In the genomic region with DNA sequence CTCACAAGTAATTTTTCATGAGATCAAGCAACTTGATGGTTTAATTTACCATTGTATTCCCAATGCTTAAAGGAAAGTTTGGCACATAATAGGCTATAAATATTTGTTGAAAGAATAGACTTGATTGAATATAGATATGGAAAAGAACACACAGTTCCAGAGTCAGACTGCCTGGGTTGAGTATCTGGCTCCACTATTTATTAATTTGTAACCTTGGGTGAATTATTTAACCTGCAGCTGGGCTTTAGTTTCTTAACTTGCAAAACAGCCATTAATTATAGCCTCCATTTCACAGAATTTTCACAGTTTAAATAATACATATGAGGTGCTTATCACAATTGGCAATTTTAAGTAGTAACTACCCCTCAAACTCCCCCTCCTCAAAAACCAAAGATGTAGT, we compare ENCODE assay signal across 24 cellular contexts.
"Had no signal": no experiment of that assay in that cellular context is flagged by ENCODE, and none has a peak within 500 bp of the region (broad histone marks: within the 10 kb centered on the region; RNA-seq: fewer than 3 reads in every experiment).

No MANE protein-coding gene starts in this region.

- ATAC-seq: activated CD8-positive, alpha-beta memory T cell treated with anti-CD3 and anti-CD28 coated beads, Interleukin-2, amount 10 ng/mL, durations not matched to agents 7 days and 5 days; T-helper 17 cell had no signal

- DNase-seq: activated B cell treated with CpG ODN at 0.5 μM for 24 hours; activated CD4-positive, alpha-beta T cell treated with anti-CD3 and anti-CD28 coated beads for 1 hour; activated CD4-positive, alpha-beta T cell treated with anti-CD3 and anti-CD28 coated beads, Interleukin-2, amount 10 ng/mL, durations not matched to agents 24 days and 14 days; activated CD4-positive, alpha-beta T cell treated with anti-CD3 and anti-CD28 coated beads, Interleukin-2, amount 50 U/mL, for 48 hours; activated CD8-positive, alpha-beta memory T cell treated with anti-CD3 and anti-CD28 coated beads, Interleukin-2, amount 10 ng/mL, durations not matched to agents 7 days and 5 days; activated effector memory CD4-positive, alpha-beta T cell treated with anti-CD3 and anti-CD28 coated beads, Interleukin-2, amount 50 U/mL, for 16 hours; activated naive CD4-positive, alpha-beta T cell treated with Interleukin-2 at 50 U/mL for 16 hours; activated naive CD8-positive, alpha-beta T cell treated with anti-CD3 and anti-CD28 coated beads for 36 hours; activated T-cell treated with anti-CD3 and anti-CD28 coated beads, Interleukin-2, amount 50 U/mL, for 24 hours; KBM-7; MV-4-11; NCI-H1092 treated with DMSO at 0.1 percent for 48 hours; NCI-H1417 treated with DMSO at 0.1 percent for 48 hours; NCI-H1694; NCI-H2029; NCI-H2107; NCI-H2171 treated with DMSO at 0.1 percent for 48 hours; NCI-H345; NCI-H510A; NCI-H526 treated with DMSO at 0.1 percent for 48 hours; NCI-H82; SIG-M5; T-helper 17 cell; T-helper 9 cell had no signal
